In genomic region chr2:218815244-218815637, GRCh38 we compare ENCODE assay signal across 22 cellular contexts. TPM values are rescaled to one million over a fixed set of nuclear protein-coding genes. Genes with fewer than 3 reads are reported as not detected.
"Had no signal": no experiment of that assay in that cellular context is flagged by ENCODE, and none has a peak within 500 bp of the region (broad histone marks: within the 10 kb centered on the region; RNA-seq: fewer than 3 reads in every experiment).

No MANE protein-coding gene starts in this region.

- H3K27me3 ChIP-seq: SJCRH30 had no signal

- ATAC-seq: PC-3, SK-N-SH treated with all-trans-retinoic acid at 6 μM for 48 hours had no signal

- H3K4me3 ChIP-seq: SJCRH30 had no signal

- DNase-seq: KBM-7, MV-4-11, NCI-H1048, NCI-H1105, NCI-H1417, NCI-H1436 treated with DMSO at 0.1 percent for 48 hours, NCI-H1694, NCI-H187 treated with DMSO at 0.1 percent for 48 hours, NCI-H2029 treated with DMSO at 0.1 percent for 48 hours, NCI-H2171 treated with DMSO at 0.1 percent for 48 hours, NCI-H2227 treated with DMSO at 0.1 percent for 48 hours, NCI-H524, NCI-H526 treated with DMSO at 0.1 percent for 48 hours, NCI-H748 treated with DMSO at 0.1 percent for 48 hours, PC-3, SHP77, SJCRH30 had no signal

- H3K4me1 ChIP-seq: SJCRH30 had no signal

- H3K36me3 ChIP-seq: SJCRH30 had no signal

- H3K27ac ChIP-seq: RWPE1, SJCRH30 had no signal

- H3K9me3 ChIP-seq: SJCRH30 had no signal

RNA-seq across cellular contexts. Expression of gene PRKAG3, which starts 16.4 kb away (rescaled TPM):
- total RNA-seq: HT-29, MCF 10A, NCI-H460, PC-3 had no signal

RNA-seq across cellular contexts. Expression of gene CYP27A1, which starts 33.3 kb away (rescaled TPM):
- total RNA-seq: MCF 10A, NCI-H460 had no signal

RNA-seq across cellular contexts. Expression of gene WNT6, which starts 44.4 kb away (rescaled TPM):
- total RNA-seq: HT-29, MCF 10A, NCI-H460, PC-3 had no signal
